In the genomic region with DNA sequence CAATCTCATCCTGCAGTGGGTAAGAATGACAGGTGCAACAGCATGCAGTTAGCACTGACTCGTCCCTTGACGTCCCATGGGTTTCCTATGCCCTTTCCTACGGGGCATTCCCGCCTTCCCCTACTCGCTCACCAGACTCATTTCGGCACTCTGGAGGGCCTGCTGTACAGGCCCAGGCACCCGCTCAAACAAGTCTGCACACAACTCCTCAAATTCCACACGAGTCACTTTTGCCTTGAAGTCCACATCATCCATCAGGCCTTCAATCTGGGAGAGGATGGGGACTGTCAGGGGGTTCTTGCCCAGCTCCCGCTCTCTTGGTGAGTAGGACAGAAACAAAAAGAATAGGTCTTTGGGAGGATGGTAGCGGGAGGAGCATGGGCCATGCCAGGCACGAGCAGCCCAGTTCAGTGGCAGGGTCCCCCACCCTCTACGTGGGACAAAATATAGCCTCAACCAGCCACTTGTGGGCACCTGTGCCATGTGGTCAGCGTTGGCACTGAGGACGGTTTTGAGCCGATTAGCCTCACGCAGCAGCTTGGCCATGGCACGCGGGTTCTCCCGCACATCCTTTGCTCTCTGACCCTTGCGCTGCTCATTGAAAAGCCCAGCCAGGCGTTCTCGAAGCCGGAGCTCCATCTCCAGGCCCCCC, we compare ENCODE assay signal across 19 cellular contexts. TPM values are rescaled to one million over a fixed set of nuclear protein-coding genes. Genes with fewer than 3 reads are reported as not detected.
A peak's percentile ranks its signal among the peaks of the same experiment; 100 is the strongest.
DNase-seq lines count a peak whose midpoint lies in the region; FAIRE-seq and TF ChIP-seq lines count a peak whose summit lies in the region.
"Had no signal": no experiment of that assay in that cellular context is flagged by ENCODE, and none has a peak within 500 bp of the region (broad histone marks: within the 10 kb centered on the region; RNA-seq: fewer than 3 reads in every experiment).

No MANE protein-coding gene starts in this region.

- peaks cover 10% of the 10 kb centered on the region for H3K79me2 ChIP-seq in H9 (ENCODE audit: insufficient read depth, low read length)

- no peak overlapping the region for H2BK12ac ChIP-seq in H9 (ENCODE audit: insufficient read length, low read depth, low read length)

- no peak for TF ChIP-seq CTCF in MCF 10A (IDR thresholded peaks at IDR 0.05; ENCODE audit: unreplicated experiment)
- no peak for TF ChIP-seq CTCF in breast epithelium (IDR thresholded peaks at IDR 0.05)
- TF ChIP-seq CTCF in H9 (conservative IDR thresholded peaks at IDR 0.05) = no peak
- TF ChIP-seq CTCF in type B pancreatic cell (conservative IDR thresholded peaks at IDR 0.05) = no peak

- H3K18ac ChIP-seq in H9 (ENCODE audit: insufficient read length, low read depth, low read length) = no peak overlapping the region

- H3K4me1 ChIP-seq in breast epithelium (peaks cover 7 to 8% of the 10 kb centered on the region in 2 donors), endocrine pancreas (ENCODE audit: control insufficient read depth, insufficient read depth, low read length) (no peaks in the 10 kb centered on the region), H9 (ENCODE audit: insufficient read depth, low read length) (no peaks in the 10 kb centered on the region; the same call in 1 of the 2 replicates)

- H3K4me1 Mint-ChIP-seq in MCF 10A (ENCODE audit: insufficient read depth, unreplicated experiment) = peaks cover 19% of the 10 kb centered on the region
- peaks cover 8 to 12% of the 10 kb centered on the region in 2 experiments for H3K4me1 Mint-ChIP-seq in H9
- H3K4me1 Mint-ChIP-seq in type B pancreatic cell (ENCODE audit: unreplicated experiment) = peaks cover 8% of the 10 kb centered on the region

- CTCF ChIA-PET in MCF 10A (lab: Yijun Ruan, JAX) = no interaction called here

- H3K36me3 Mint-ChIP-seq in MCF 10A (ENCODE audit: insufficient read depth, unreplicated experiment) (peaks cover 87% of the 10 kb centered on the region), H9 (ENCODE audit: insufficient read depth in 1 of 3, low read depth in 3 of 3) (peaks cover 78 to 89% (median 83%) of the 10 kb centered on the region in 3 experiments), type B pancreatic cell (peaks cover 24% of the 10 kb centered on the region)

- H2BK20ac ChIP-seq in H9 (ENCODE audit: low read depth, low read length, poor library complexity, severe bottlenecking) = no peak overlapping the region

- intact Hi-C loops in MCF 10A (cut with micrococcal nuclease) = no loop called here
- intact Hi-C loops in breast epithelium (cut with DNase I; ENCODE audit: low total_unique reads) = no loop called here

- peaks cover 6% of the 10 kb centered on the region for H3K23me2 ChIP-seq in H9 (ENCODE audit: insufficient read length, low read depth, low read length, poor library complexity, severe bottlenecking)

- H2BK5ac ChIP-seq in H9 (ENCODE audit: insufficient read length, low read length) = no peak overlapping the region

- peak overlapping the region; percentile 2 for H3K9ac ChIP-seq in endocrine pancreas (ENCODE audit: control insufficient read depth, insufficient read depth, low read length)
- no peak overlapping the region for H3K9ac ChIP-seq in H9 (ENCODE audit: extremely low read depth, insufficient read length, low read length)

- H2BK15ac ChIP-seq in H9 (ENCODE audit: low read depth, low read length) = no peak overlapping the region

- peaks cover 11% of the 10 kb centered on the region for H3K36me3 ChIP-seq in breast epithelium
- H3K36me3 ChIP-seq in endocrine pancreas (ENCODE audit: control insufficient read depth, insufficient read depth, low read length) = peaks cover 5% of the 10 kb centered on the region

- WGBS in H9 (ENCODE audit: extremely low coverage, insufficient read length, low lambda C conversion rate) = no CpG with 5 or more reads among the region's 23 CpGs

- TF ChIP-seq POLR2A in breast epithelium (IDR thresholded peaks at IDR 0.05) = no peak

- H3K27ac ChIP-seq in breast epithelium (no peak overlapping the region), H9 (ENCODE audit: insufficient read length, low read depth, low read length) (no peak overlapping the region)
- H3K27ac ChIP-seq: neutrophil, right atrium auricular region had no signal

- H3K9me3 Mint-ChIP-seq in MCF 10A (ENCODE audit: unreplicated experiment) = no peaks in the 10 kb centered on the region
- H3K9me3 Mint-ChIP-seq in H9 = no peaks in the 10 kb centered on the region
- no peaks in the 10 kb centered on the region for H3K9me3 Mint-ChIP-seq in type B pancreatic cell
- H3K9me3 Mint-ChIP-seq: T-helper 1 cell treated with Interleukin-12 subunit alpha and Interleukin-12 subunit beta and Interleukin-4 antibody, amounts not matched to agents 30 μg/mL and 1 μg/mL, for 36 hours had no signal

- H2AK5ac ChIP-seq in H9 (ENCODE audit: insufficient read length, low read length) = no peak overlapping the region

- H4K8ac ChIP-seq in H9 (replicated peaks; ENCODE audit: insufficient read length, low read depth, low read length) = no peak overlapping the region

- no peak overlapping the region for H3K14ac ChIP-seq in H9 (ENCODE audit: insufficient read depth, low read length)

- H4K91ac ChIP-seq in H9 (ENCODE audit: insufficient read length, low read depth, low read length) = no peak overlapping the region

- DNase-seq in MCF 10A (ENCODE audit: unreplicated experiment) (no peak), breast epithelium (ENCODE audit: low spot score in 2 of 2) (no peak), HTR-8/SVneo (ENCODE audit: insufficient read length, low spot score) (no peak), H9 (no peak), type B pancreatic cell (ENCODE audit: extremely low spot score, unreplicated experiment) (no peak), NCI-H146 treated with DMSO at 0.1 percent for 48 hours (lab: John Stamatoyannopoulos, UW; ENCODE audit: unreplicated experiment) (no peak)
- DNase-seq in effector CD4-positive, alpha-beta T cell = no peak
- DNase-seq: cerebellar nuclear complex, COR-L47, EL, kidney glomerular epithelial cell, midbrain, NCI-H1048, NCI-H524, SIG-M5 had no signal

- no peak overlapping the region for H4K5ac ChIP-seq in H9 (ENCODE audit: insufficient read length, low read depth, low read length)

- BruUV-seq in MCF 10A (replicated peaks; lab: Mats Ljungman, UMichigan) = TSS peak; percentile 5

- H3K27me3 Mint-ChIP-seq in MCF 10A (ENCODE audit: insufficient read depth, unreplicated experiment) = no peaks in the 10 kb centered on the region
- H3K27me3 Mint-ChIP-seq in H9 (ENCODE audit: low read depth) = no peaks in the 10 kb centered on the region
- H3K27me3 Mint-ChIP-seq in type B pancreatic cell = no peaks in the 10 kb centered on the region

- H3K23ac ChIP-seq in H9 (ENCODE audit: insufficient read length, low read depth, low read length) = no peak overlapping the region

- no peak overlapping the region for H3T11ph ChIP-seq in H9 (ENCODE audit: low read length)

- H2AFZ ChIP-seq in H9 (ENCODE audit: low read length) = no peak overlapping the region

- H3K4me3 Mint-ChIP-seq in MCF 10A (ENCODE audit: unreplicated experiment) = no peak overlapping the region
- H3K4me3 Mint-ChIP-seq in H9 = peak overlapping the region in 1 of 2 experiments; percentile 24; a peak in 1 of 5 replicates
- H3K4me3 Mint-ChIP-seq in type B pancreatic cell = no peak overlapping the region
- H3K4me3 Mint-ChIP-seq: T-helper 1 cell treated with Interleukin-12 subunit alpha and Interleukin-12 subunit beta and Interleukin-4 antibody, amounts not matched to agents 30 μg/mL and 1 μg/mL, for 36 hours had no signal

- no peak overlapping the region for H3K4ac ChIP-seq in H9 (ENCODE audit: low read depth, low read length)

- no peak overlapping the region for H3K56ac ChIP-seq in H9 (ENCODE audit: insufficient read length, low read depth, low read length)

- peaks cover 13% of the 10 kb centered on the region for H3K79me1 ChIP-seq in H9 (ENCODE audit: insufficient read depth, low read depth, low read length, poor library complexity, severe bottlenecking)

- POLR2A ChIA-PET in MCF 10A (lab: Yijun Ruan, JAX) = no interaction called here

- no peak overlapping the region for H3K4me3 ChIP-seq in breast epithelium
- H3K4me3 ChIP-seq in endocrine pancreas (ENCODE audit: control insufficient read depth, insufficient read depth, low read length) = no peak overlapping the region
- H3K4me3 ChIP-seq: right atrium auricular region had no signal

- H3K9me3 ChIP-seq in breast epithelium (no peaks in the 10 kb centered on the region), endocrine pancreas (ENCODE audit: control insufficient read depth, low read length) (no peaks in the 10 kb centered on the region), H9 (ENCODE audit: control insufficient read depth, low read depth, low read length) (no peaks in the 10 kb centered on the region)
- H3K9me3 ChIP-seq: neutrophil, right atrium auricular region had no signal

- H2BK120ac ChIP-seq in H9 (ENCODE audit: low read depth, low read length, poor library complexity, severe bottlenecking) = no peak overlapping the region

- no peaks in the 10 kb centered on the region for H4K20me1 ChIP-seq in H9 (ENCODE audit: control insufficient read depth, insufficient read depth, insufficient read length)

- peak; percentile 44 for FAIRE-seq in HTR-8/SVneo (lab: Jason Lieb, UNC)

- H3K4me2 ChIP-seq in H9 (ENCODE audit: insufficient read depth, insufficient read length, low read length) = no peak overlapping the region

- H3K27me3 ChIP-seq in breast epithelium = no peaks in the 10 kb centered on the region
- no peaks in the 10 kb centered on the region for H3K27me3 ChIP-seq in endocrine pancreas (ENCODE audit: control insufficient read depth, insufficient read depth, low read length)
- H3K27me3 ChIP-seq in H9 (ENCODE audit: insufficient read depth, low read length) = 0 out of 2 replicates have a peak, but pooled peaks cover 3% of the 10 kb centered on the region
- H3K27me3 ChIP-seq: neutrophil, right atrium auricular region had no signal

- H3K27ac Mint-ChIP-seq in MCF 10A (ENCODE audit: low read depth, unreplicated experiment) (no peak overlapping the region), H9 (no peak overlapping the region), type B pancreatic cell (no peak overlapping the region)

RNA-seq across cellular contexts. Expression of a gene that starts 4.7 kb away (rescaled TPM):
- 398 and 664 TPM in 2 replicates for total RNA-seq in MCF 10A (2022)
- total RNA-seq in breast epithelium = 10 to 100 TPM; 37.0 to 73.7 (median 57.5) TPM
- total RNA-seq in H9 (2021) = 228 and 234 TPM in 2 replicates
- 138 and 185 TPM in 2 replicates for total RNA-seq in type B pancreatic cell (ENCODE audit: low replicate concordance)

RNA-seq across cellular contexts. Expression of a gene that starts 15.3 kb away (rescaled TPM):
- total RNA-seq in MCF 10A (2022) = 16.2 and 21.8 TPM in 2 replicates
- 10 to 100 TPM; 38.0 to 53.9 (median 46.6) TPM for total RNA-seq in breast epithelium
- total RNA-seq in H9 (2021) = 17.5 and 18.6 TPM in 2 replicates
- total RNA-seq in type B pancreatic cell (ENCODE audit: low replicate concordance) = 34.8 and 35.8 TPM in 2 replicates

RNA-seq across cellular contexts. Expression of a gene that starts 21.6 kb away (rescaled TPM):
- total RNA-seq in MCF 10A (2022) (6.8 and 10.0 TPM in 2 replicates), breast epithelium (10 to 100 TPM; 21.8 to 25.9 (median 25.3) TPM), H9 (2021) (41.0 and 42.0 TPM in 2 replicates), type B pancreatic cell (ENCODE audit: low replicate concordance) (40.5 and 41.4 TPM in 2 replicates)

RNA-seq across cellular contexts. Expression of a gene that starts 32.4 kb away (rescaled TPM):
- total RNA-seq in MCF 10A (2022) (38.4 and 51.3 TPM in 2 replicates), breast epithelium (10 to 100 TPM in 1 of 3 donors, 1 to 10 TPM in 2; 5.6 to 21.6 (median 8.9) TPM), H9 (2021) (57.2 and 57.7 TPM in 2 replicates), type B pancreatic cell (ENCODE audit: low replicate concordance) (25.3 and 38.2 TPM in 2 replicates)

RNA-seq across cellular contexts. Expression of a gene that starts 33.7 kb away (rescaled TPM):
- total RNA-seq in MCF 10A (2022) (78.6 and 96.5 TPM in 2 replicates), breast epithelium (10 to 100 TPM; 52.6 to 63.7 (median 60.0) TPM), H9 (2021) (82.8 TPM in 2 replicates), type B pancreatic cell (ENCODE audit: low replicate concordance) (60.7 and 73.1 TPM in 2 replicates)
